In genomic region chr17:59427425-59427921, GRCh38 we compare ENCODE assay signal across 8 cellular contexts.
DNase-seq lines count a peak whose midpoint lies in the region; ATAC-seq and TF ChIP-seq lines count a peak whose summit lies in the region.

No MANE protein-coding gene starts in this region.

- DNase-seq in GM12865 (ENCODE audit: low read depth) (peak; percentile 54), glomerular visceral epithelial cell (ENCODE audit: extremely low spot score) (peak; percentile 58), skeletal muscle cell (ENCODE audit: low read depth) (peak; percentile 44), epidermal melanocyte (ENCODE audit: insufficient read length, low spot score) (no peak), DMS153 treated with DMSO at 0.1 percent for 48 hours (lab: John Stamatoyannopoulos, UW; ENCODE audit: unreplicated experiment) (no peak)
- DNase-seq in activated CD8-positive, alpha-beta memory T cell treated with anti-CD3 and anti-CD28 coated beads, Interleukin-2, amount 50 U/mL, for 24 hours (ENCODE audit: extremely low read depth), result peak; percentile 23

- H3K4me3 ChIP-seq in GM12865 (ENCODE audit: low read depth, low read length) (no peak overlapping the region), skeletal muscle cell (ENCODE audit: low read depth, low read length) (no peak overlapping the region)

- ATAC-seq in GM21825 (IDR thresholded peaks at IDR 0.05; ENCODE audit: unreplicated experiment), result no peak
- no peak for ATAC-seq in GM18517 (IDR thresholded peaks at IDR 0.05; ENCODE audit: unreplicated experiment)

- no peak for TF ChIP-seq CTCF in GM12865 (IDR thresholded peaks at IDR 0.05; ENCODE audit: insufficient read depth, low read depth, low read length, missing control alignments)

Comparison
In these comparisons a context has a peak if more than half of its experiments do, and no peak if none do; other contexts are left out.
1. DNase-seq: peak in GM12865 (single experiment), activated CD8-positive, alpha-beta memory T cell treated with anti-CD3 and anti-CD28 coated beads, Interleukin-2, amount 50 U/mL, for 24 hours (single experiment), glomerular visceral epithelial cell (single experiment) and skeletal muscle cell (single experiment); none in epidermal melanocyte (single experiment) and DMS153 treated with DMSO at 0.1 percent for 48 hours (single experiment).